Comparison of ENCODE assay signal across 8 cellular contexts in the genomic region with DNA sequence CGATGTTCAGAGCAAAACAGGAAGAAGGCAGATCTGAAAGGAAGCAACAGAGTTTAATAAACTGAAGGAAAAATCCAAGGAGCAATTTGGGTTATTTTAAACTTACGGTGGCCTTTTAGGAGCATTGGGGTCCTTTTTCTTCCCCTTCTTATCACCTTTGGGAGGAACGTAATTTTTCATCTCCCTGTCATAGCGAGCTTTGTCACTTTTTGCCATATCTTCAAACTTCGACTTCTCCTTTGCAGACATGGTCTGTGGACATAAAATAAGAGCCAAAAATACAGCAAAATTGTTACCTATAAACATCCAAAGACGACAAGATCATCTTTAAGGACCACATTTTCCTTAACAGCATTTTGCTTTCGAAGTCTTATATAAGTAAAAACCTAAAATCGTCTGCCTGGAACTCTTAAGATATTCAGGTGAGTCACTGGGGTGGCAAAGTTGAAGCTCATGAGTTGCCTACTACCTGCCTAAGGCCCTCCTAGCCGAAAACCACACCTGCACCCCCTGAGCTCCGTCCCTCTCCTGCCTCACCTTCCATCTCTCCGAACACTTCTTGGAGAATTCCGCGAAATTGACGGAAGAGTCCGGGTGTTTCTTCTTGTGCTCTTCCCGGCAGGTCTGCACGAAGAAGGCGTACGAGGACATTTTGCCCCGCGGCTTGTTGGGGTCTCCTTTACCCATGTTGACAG. TPM values are rescaled to one million over a fixed set of nuclear protein-coding genes. Genes with fewer than 3 reads are reported as not detected.
DNase-seq lines count a peak whose midpoint lies in the region; ATAC-seq and TF ChIP-seq lines count a peak whose summit lies in the region.

No MANE protein-coding gene starts in this region.

- peaks cover 25% of the 10 kb centered on the region for H3K4me1 ChIP-seq in ACC112 (ENCODE audit: control insufficient read depth, insufficient read depth, low read length, unreplicated experiment)

- H3K27me3 Mint-ChIP-seq in activated T-cell treated with anti-CD3 and anti-CD28 coated beads, Interleukin-2, amount 50 U/mL, for 4 hours (ENCODE audit: low read depth) = peaks cover 5% of the 10 kb centered on the region

- peak overlapping the region; percentile 95 for H3K4me3 Mint-ChIP-seq in activated T-cell treated with anti-CD3 and anti-CD28 coated beads, Interleukin-2, amount 50 U/mL, for 4 hours

- H3K79me2 ChIP-seq in ACC112 (ENCODE audit: control insufficient read depth, insufficient read depth, low read length, unreplicated experiment) = peaks cover 40% of the 10 kb centered on the region

- H3K27ac ChIP-seq in ACC112 (ENCODE audit: low read depth, low read length) (peak overlapping the region; percentile 98), HL-60 (replicated peaks) (peak overlapping the region; percentile 99)

- H3K36me3 ChIP-seq in ACC112 (ENCODE audit: insufficient read depth, low read length) = peaks cover 38% of the 10 kb centered on the region

- peaks cover 18% of the 10 kb centered on the region for H3K4me1 Mint-ChIP-seq in activated T-cell treated with anti-CD3 and anti-CD28 coated beads, Interleukin-2, amount 50 U/mL, for 4 hours (ENCODE audit: low read depth)

- TF ChIP-seq CTCF in HL-60 (IDR thresholded peaks at IDR 0.05; ENCODE audit: insufficient read depth, low read length) = no peak
- TF ChIP-seq CTCF in fibroblast of the aortic adventitia (IDR thresholded peaks at IDR 0.05; ENCODE audit: insufficient read depth, low read length) = no peak

- no peak overlapping the region for H2AFZ ChIP-seq in ACC112 (ENCODE audit: low read length, unreplicated experiment)

- H3K4me3 ChIP-seq in ACC112 (ENCODE audit: low read depth, low read length) = peak overlapping the region; percentile 97
- H3K4me3 ChIP-seq in HL-60 (replicated peaks; ENCODE audit: insufficient read depth, low read length) = peak overlapping the region; percentile 80
- H3K4me3 ChIP-seq in fibroblast of the aortic adventitia (ENCODE audit: low read depth, low read length) = peak overlapping the region; percentile 94

- H3K36me3 Mint-ChIP-seq in activated T-cell treated with anti-CD3 and anti-CD28 coated beads, Interleukin-2, amount 50 U/mL, for 4 hours (ENCODE audit: insufficient read depth) = peaks cover 9% of the 10 kb centered on the region

- H3K27me3 ChIP-seq in ACC112 (ENCODE audit: insufficient read depth, low read length) = no peaks in the 10 kb centered on the region
- no peaks in the 10 kb centered on the region for H3K27me3 ChIP-seq in HL-60 (ENCODE audit: insufficient read depth, poor library complexity, severe bottlenecking)

- no peaks in the 10 kb centered on the region for H3K9me3 Mint-ChIP-seq in activated T-cell treated with anti-CD3 and anti-CD28 coated beads, Interleukin-2, amount 50 U/mL, for 4 hours

- no peak for ATAC-seq in activated T-cell treated with anti-CD3 and anti-CD28 coated beads, Interleukin-2, amount 50 U/mL, for 4 hours
- no peak for ATAC-seq in GM18861 (IDR thresholded peaks at IDR 0.05; ENCODE audit: unreplicated experiment)

- DNase-seq in HL-60 (ENCODE audit: low read depth in 1 of 2, low spot score in 1 of 2) = no peak
- peak; percentile 14 for DNase-seq in activated T-cell treated with anti-CD3 and anti-CD28 coated beads, Interleukin-2, amount 50 U/mL, for 4 hours
- DNase-seq in fibroblast of the aortic adventitia (ENCODE audit: low read depth) = no peak
- DNase-seq in retina = peak; percentile 60
- DNase-seq in GOT3 (lab: John Stamatoyannopoulos, UW) = no peak
- DNase-seq in NCI-H526 (lab: John Stamatoyannopoulos, UW) = no peak

RNA-seq across cellular contexts. Expression of a gene that starts 1.0 kb away (rescaled TPM):
- total RNA-seq in activated T-cell treated with anti-CD3 and anti-CD28 coated beads, Interleukin-2, amount 50 U/mL, for 4 hours = 10 to 100 TPM; 46.4 to 59.0 (median 53.7) TPM
- total RNA-seq in fibroblast of the aortic adventitia (ENCODE audit: low replicate concordance) = 23.5 and 113 TPM in 2 replicates

RNA-seq across cellular contexts. Expression of a gene that starts 37.6 kb away (rescaled TPM):
- total RNA-seq in activated T-cell treated with anti-CD3 and anti-CD28 coated beads, Interleukin-2, amount 50 U/mL, for 4 hours = 10 to 100 TPM in 2 of 3 donors, 1 to 10 TPM in 1; 6.9 to 11.0 (median 10.7) TPM
- 14.0 and 21.4 TPM in 2 replicates for total RNA-seq in fibroblast of the aortic adventitia (ENCODE audit: low replicate concordance)

Comparison
In these comparisons a context has a peak if more than half of its experiments do, and no peak if none do; other contexts are left out.
1. DNase-seq: peak in activated T-cell treated with anti-CD3 and anti-CD28 coated beads, Interleukin-2, amount 50 U/mL, for 4 hours (single experiment) and retina (single experiment); none in HL-60 (0 of 2), fibroblast of the aortic adventitia (single experiment), GOT3 (single experiment) and NCI-H526 (0 of 2).
2. Peak in every context shown above with its lines, with median percentiles within 50 percentile points of each other: H3K4me3 ChIP-seq.